ENCODE assay signal across 9 cellular contexts in the genomic region with DNA sequence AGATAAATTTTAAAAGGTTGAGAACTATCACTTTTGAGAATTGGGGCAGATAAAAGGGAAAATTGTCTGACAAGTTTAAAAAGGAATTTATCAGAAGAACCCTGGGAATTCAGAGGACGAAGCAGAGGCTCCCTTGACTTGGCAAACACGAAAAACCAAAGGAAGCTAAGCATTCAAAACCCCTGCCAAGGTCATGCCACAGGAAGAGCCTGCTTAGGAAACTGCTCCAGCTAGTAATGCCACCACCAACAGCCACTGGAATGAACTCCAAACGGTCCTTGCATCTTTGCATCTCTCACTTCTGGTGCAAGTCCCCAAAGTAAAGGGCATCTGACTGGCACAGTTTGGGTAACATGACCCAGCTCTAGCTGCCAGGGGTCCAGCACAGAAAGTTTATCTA. TPM values are rescaled to one million over a fixed set of nuclear protein-coding genes. Genes with fewer than 3 reads are reported as not detected.
A peak's percentile ranks its signal among the peaks of the same experiment; 100 is the strongest.
DNase-seq lines count a peak whose midpoint lies in the region; ATAC-seq and TF ChIP-seq lines count a peak whose summit lies in the region.
"Had no signal": no experiment of that assay in that cellular context is flagged by ENCODE, and none has a peak within 500 bp of the region (broad histone marks: within the 10 kb centered on the region; RNA-seq: fewer than 3 reads in every experiment).

No MANE protein-coding gene starts in this region.

- H3K27me3 ChIP-seq in H7 (ENCODE audit: control insufficient read depth, insufficient read depth, low read length) (no peaks in the 10 kb centered on the region), iPS-18a (ENCODE audit: control insufficient read depth, insufficient read depth, low read length) (no peaks in the 10 kb centered on the region)

- DNase-seq in H7 (peak; percentile 15), WTC11 (ENCODE audit: low spot score) (no peak), midbrain (lab: John Stamatoyannopoulos, UW) (no peak), NCI-H146 (lab: John Stamatoyannopoulos, UW) (no peak)
- no peak for DNase-seq in stimulated activated naive B cell treated with anti-CD40 and anti-IgM and Interleukin-4, amounts not matched to agents 10 μg/mL and 1 μg/mL and 100 μg/mL, for 72 hours
- DNase-seq: NCI-H187 had no signal

- H3K4me1 ChIP-seq in iPS-18a (ENCODE audit: control insufficient read depth, low read depth, low read length) = peaks cover 40% of the 10 kb centered on the region

- H3K27ac Mint-ChIP-seq in WTC11 = peak overlapping the region; percentile 58
- peak overlapping the region; percentile 5 for H3K27ac Mint-ChIP-seq in stimulated activated naive B cell treated with anti-CD40 and anti-IgM and Interleukin-4, amounts not matched to agents 10 μg/mL and 1 μg/mL and 100 μg/mL, for 72 hours

- no peak overlapping the region for H3K27ac ChIP-seq in iPS-18a (ENCODE audit: low read length)

- POLR2A ChIA-PET in WTC11 (lab: Charles Lee) = interaction anchor here (0.6 kb wide), 1 partner anchor 399 kb away, joined by 3 read pairs; no protein-coding TSS in a partner anchor

- H3K9me3 Mint-ChIP-seq in WTC11 = no peaks in the 10 kb centered on the region
- H3K9me3 Mint-ChIP-seq in stimulated activated naive B cell treated with anti-CD40 and anti-IgM and Interleukin-4, amounts not matched to agents 10 μg/mL and 1 μg/mL and 100 μg/mL, for 72 hours = no peaks in the 10 kb centered on the region

- no peaks in the 10 kb centered on the region for H3K9me3 ChIP-seq in iPS-18a (ENCODE audit: control insufficient read depth, low read depth, low read length)

- CTCF ChIA-PET in WTC11 (lab: Charles Lee) = no interaction called here

- H3K9ac ChIP-seq in iPS-18a (ENCODE audit: low read length) = no peak overlapping the region

- H3K4me3 Mint-ChIP-seq in WTC11 = peak overlapping the region; percentile 28
- no peak overlapping the region for H3K4me3 Mint-ChIP-seq in stimulated activated naive B cell treated with anti-CD40 and anti-IgM and Interleukin-4, amounts not matched to agents 10 μg/mL and 1 μg/mL and 100 μg/mL, for 72 hours

- H3K4me3 ChIP-seq in H7 (ENCODE audit: insufficient read depth, low read depth, low read length) = no peak overlapping the region
- H3K4me3 ChIP-seq in iPS-18a (ENCODE audit: low read length) = peak overlapping the region; percentile 14
- H3K4me3 ChIP-seq: skin epidermis had no signal

- no peaks in the 10 kb centered on the region; the same call in 1 of the 2 replicates for H3K36me3 Mint-ChIP-seq in WTC11
- peaks cover 7 to 20% of the 10 kb centered on the region in 2 donors for H3K36me3 Mint-ChIP-seq in stimulated activated naive B cell treated with anti-CD40 and anti-IgM and Interleukin-4, amounts not matched to agents 10 μg/mL and 1 μg/mL and 100 μg/mL, for 72 hours

- peaks cover 76% of the 10 kb centered on the region for H3K4me1 Mint-ChIP-seq in WTC11
- H3K4me1 Mint-ChIP-seq in stimulated activated naive B cell treated with anti-CD40 and anti-IgM and Interleukin-4, amounts not matched to agents 10 μg/mL and 1 μg/mL and 100 μg/mL, for 72 hours = peaks cover 26 to 62% of the 10 kb centered on the region in 2 donors

- no peak for TF ChIP-seq CTCF in WTC11 (IDR thresholded peaks at IDR 0.05)

- H3K27me3 Mint-ChIP-seq in WTC11 (ENCODE audit: low read depth) = no peaks in the 10 kb centered on the region
- no peaks in the 10 kb centered on the region for H3K27me3 Mint-ChIP-seq in stimulated activated naive B cell treated with anti-CD40 and anti-IgM and Interleukin-4, amounts not matched to agents 10 μg/mL and 1 μg/mL and 100 μg/mL, for 72 hours

- ATAC-seq in WTC11 (no peak), HG03025 (IDR thresholded peaks at IDR 0.05; ENCODE audit: low FRiP score, unreplicated experiment) (no peak)
- ATAC-seq in stimulated activated naive B cell treated with anti-CD40 and anti-IgM and Interleukin-4, amounts not matched to agents 10 μg/mL and 1 μg/mL and 100 μg/mL, for 72 hours (replicated peaks) = no peak

- no peaks in the 10 kb centered on the region for H3K36me3 ChIP-seq in H7 (replicated peaks; ENCODE audit: control insufficient read depth, insufficient read depth, low read length)
- H3K36me3 ChIP-seq in iPS-18a (ENCODE audit: control insufficient read depth, low read depth, low read length) = no peaks in the 10 kb centered on the region

TF ChIP-seq in WTC11, 78 proteins besides CTCF, POLR2A, EP300 and RAD21 (continues in another document):
- TF ChIP-seq, protein P1, sequence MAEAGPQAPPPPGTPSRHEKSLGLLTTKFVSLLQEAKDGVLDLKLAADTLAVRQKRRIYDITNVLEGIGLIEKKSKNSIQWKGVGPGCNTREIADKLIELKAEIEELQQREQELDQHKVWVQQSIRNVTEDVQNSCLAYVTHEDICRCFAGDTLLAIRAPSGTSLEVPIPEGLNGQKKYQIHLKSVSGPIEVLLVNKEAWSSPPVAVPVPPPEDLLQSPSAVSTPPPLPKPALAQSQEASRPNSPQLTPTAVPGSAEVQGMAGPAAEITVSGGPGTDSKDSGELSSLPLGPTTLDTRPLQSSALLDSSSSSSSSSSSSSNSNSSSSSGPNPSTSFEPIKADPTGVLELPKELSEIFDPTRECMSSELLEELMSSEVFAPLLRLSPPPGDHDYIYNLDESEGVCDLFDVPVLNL (CRISPR knock-in tag; IDR thresholded peaks at IDR 0.05; ENCODE audit: borderline replicate concordance, low read depth) = no peak
- TF ChIP-seq, protein P2, sequence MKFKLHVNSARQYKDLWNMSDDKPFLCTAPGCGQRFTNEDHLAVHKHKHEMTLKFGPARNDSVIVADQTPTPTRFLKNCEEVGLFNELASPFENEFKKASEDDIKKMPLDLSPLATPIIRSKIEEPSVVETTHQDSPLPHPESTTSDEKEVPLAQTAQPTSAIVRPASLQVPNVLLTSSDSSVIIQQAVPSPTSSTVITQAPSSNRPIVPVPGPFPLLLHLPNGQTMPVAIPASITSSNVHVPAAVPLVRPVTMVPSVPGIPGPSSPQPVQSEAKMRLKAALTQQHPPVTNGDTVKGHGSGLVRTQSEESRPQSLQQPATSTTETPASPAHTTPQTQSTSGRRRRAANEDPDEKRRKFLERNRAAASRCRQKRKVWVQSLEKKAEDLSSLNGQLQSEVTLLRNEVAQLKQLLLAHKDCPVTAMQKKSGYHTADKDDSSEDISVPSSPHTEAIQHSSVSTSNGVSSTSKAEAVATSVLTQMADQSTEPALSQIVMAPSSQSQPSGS (CRISPR knock-in tag; IDR thresholded peaks at IDR 0.05; ENCODE audit: borderline replicate concordance, low read depth) = no peak
- no peak for TF ChIP-seq ATF1 (CRISPR knock-in tag; IDR thresholded peaks at IDR 0.05)
- no peak for TF ChIP-seq MYBL2 (CRISPR knock-in tag; IDR thresholded peaks at IDR 0.05)
- TF ChIP-seq FOXK1 (CRISPR knock-in tag; IDR thresholded peaks at IDR 0.05) = no peak
- TF ChIP-seq ETV6 (CRISPR knock-in tag; IDR thresholded peaks at IDR 0.05) = no peak
- TF ChIP-seq, protein P3, sequence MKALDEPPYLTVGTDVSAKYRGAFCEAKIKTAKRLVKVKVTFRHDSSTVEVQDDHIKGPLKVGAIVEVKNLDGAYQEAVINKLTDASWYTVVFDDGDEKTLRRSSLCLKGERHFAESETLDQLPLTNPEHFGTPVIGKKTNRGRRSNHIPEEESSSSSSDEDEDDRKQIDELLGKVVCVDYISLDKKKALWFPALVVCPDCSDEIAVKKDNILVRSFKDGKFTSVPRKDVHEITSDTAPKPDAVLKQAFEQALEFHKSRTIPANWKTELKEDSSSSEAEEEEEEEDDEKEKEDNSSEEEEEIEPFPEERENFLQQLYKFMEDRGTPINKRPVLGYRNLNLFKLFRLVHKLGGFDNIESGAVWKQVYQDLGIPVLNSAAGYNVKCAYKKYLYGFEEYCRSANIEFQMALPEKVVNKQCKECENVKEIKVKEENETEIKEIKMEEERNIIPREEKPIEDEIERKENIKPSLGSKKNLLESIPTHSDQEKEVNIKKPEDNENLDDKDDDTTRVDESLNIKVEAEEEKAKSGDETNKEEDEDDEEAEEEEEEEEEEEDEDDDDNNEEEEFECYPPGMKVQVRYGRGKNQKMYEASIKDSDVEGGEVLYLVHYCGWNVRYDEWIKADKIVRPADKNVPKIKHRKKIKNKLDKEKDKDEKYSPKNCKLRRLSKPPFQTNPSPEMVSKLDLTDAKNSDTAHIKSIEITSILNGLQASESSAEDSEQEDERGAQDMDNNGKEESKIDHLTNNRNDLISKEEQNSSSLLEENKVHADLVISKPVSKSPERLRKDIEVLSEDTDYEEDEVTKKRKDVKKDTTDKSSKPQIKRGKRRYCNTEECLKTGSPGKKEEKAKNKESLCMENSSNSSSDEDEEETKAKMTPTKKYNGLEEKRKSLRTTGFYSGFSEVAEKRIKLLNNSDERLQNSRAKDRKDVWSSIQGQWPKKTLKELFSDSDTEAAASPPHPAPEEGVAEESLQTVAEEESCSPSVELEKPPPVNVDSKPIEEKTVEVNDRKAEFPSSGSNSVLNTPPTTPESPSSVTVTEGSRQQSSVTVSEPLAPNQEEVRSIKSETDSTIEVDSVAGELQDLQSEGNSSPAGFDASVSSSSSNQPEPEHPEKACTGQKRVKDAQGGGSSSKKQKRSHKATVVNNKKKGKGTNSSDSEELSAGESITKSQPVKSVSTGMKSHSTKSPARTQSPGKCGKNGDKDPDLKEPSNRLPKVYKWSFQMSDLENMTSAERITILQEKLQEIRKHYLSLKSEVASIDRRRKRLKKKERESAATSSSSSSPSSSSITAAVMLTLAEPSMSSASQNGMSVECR (CRISPR knock-in tag; IDR thresholded peaks at IDR 0.05; ENCODE audit: borderline replicate concordance) = no peak
- no peak for TF ChIP-seq ESRRA (CRISPR knock-in tag; IDR thresholded peaks at IDR 0.05; ENCODE audit: borderline replicate concordance)
- TF ChIP-seq, protein P4, sequence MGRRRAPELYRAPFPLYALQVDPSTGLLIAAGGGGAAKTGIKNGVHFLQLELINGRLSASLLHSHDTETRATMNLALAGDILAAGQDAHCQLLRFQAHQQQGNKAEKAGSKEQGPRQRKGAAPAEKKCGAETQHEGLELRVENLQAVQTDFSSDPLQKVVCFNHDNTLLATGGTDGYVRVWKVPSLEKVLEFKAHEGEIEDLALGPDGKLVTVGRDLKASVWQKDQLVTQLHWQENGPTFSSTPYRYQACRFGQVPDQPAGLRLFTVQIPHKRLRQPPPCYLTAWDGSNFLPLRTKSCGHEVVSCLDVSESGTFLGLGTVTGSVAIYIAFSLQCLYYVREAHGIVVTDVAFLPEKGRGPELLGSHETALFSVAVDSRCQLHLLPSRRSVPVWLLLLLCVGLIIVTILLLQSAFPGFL (CRISPR knock-in tag; IDR thresholded peaks at IDR 0.05; ENCODE audit: borderline replicate concordance) = no peak
- no peak for TF ChIP-seq RORB (CRISPR knock-in tag; IDR thresholded peaks at IDR 0.05)
- TF ChIP-seq TEAD1 (CRISPR knock-in tag; IDR thresholded peaks at IDR 0.05) = no peak

RNA-seq across cellular contexts. Expression of a gene that starts 7.2 kb away (rescaled TPM):
- 156 and 178 TPM in 2 replicates for total RNA-seq in H7 (2014; rRNA removed; shearing (Covaris generic))
- total RNA-seq in WTC11 (2021) = 123 to 126 TPM (median 126 TPM) in 3 replicates

RNA-seq across cellular contexts. Expression of a gene that starts 8.9 kb away (rescaled TPM):
- 143 and 144 TPM in 2 replicates for total RNA-seq in H7 (2014; rRNA removed; shearing (Covaris generic))
- 37.5 to 44.9 TPM (median 40.9 TPM) in 3 replicates for total RNA-seq in WTC11 (2021)

RNA-seq across cellular contexts. Expression of a gene that starts 55.3 kb away (rescaled TPM):
- 3.0 and 7.4 TPM in 2 replicates for total RNA-seq in H7 (2014; rRNA removed; shearing (Covaris generic))
- total RNA-seq in WTC11 (2021) = 2.1 to 3.5 TPM (median 2.4 TPM) in 3 replicates
